In the genomic region with DNA sequence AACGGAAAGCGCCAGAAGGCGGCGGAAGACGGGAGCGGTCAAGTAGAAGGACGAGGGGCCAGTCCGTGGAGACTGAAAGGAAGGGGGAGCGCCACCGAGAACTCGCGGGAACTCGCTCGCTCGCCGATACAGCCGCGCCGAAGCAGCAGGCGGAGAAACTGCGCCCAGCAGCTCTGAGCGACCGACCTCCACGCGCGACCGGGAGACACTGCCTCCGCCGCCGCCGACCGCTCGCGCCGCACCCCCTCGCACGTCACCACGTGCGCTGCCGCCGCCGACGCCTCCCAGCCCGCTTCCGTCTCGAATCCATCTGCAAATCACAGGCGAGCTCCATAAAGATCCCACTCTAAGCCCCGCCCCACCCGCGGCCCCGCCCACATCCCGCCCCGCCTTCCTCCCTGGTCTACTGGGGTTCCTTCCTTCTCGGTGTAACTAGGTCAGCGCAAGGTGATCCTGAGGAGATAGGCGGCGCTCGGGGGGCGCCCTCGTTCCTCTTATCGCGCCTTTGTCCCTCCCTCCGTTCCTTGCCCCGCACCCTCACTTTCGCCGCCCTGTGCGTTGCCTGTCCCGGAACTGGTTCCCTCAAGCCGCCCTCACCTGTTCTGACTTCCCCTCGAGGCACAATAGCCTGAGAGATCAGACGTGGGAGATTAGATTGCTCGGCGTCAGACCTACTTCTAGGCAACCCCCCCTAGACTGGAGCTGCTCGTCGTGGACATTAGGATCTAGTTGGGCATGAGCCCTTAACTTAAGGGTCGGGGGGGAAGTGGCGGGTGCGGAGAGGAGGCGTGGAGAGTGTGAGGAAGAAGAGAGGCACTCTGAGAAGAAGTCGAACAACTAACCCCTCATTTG, we compare ENCODE assay signal across 1 cellular context.
TF ChIP-seq lines count a peak whose summit lies in the region.

A gene (minus strand): TSS at position 210 of the 852 bp plus-strand sequence. CDS start 7,750 bp downstream, outside the sequence.

TF ChIP-seq in HepG2, 621 proteins besides CTCF, POLR2A, EP300 and RAD21 (continued from another document and continues in another):
- TF ChIP-seq SP1 (IDR thresholded peaks at IDR 0.05) = no peak
- peak; percentile 64; the same call in 1 of the 2 replicates for TF ChIP-seq SP1 (CRISPR knock-in tag; IDR thresholded peaks at IDR 0.05)
- peak; percentile 91 for TF ChIP-seq ZNF749 (CRISPR knock-in tag; IDR thresholded peaks at IDR 0.05; ENCODE audit: borderline replicate concordance)
- TF ChIP-seq, protein P1, sequence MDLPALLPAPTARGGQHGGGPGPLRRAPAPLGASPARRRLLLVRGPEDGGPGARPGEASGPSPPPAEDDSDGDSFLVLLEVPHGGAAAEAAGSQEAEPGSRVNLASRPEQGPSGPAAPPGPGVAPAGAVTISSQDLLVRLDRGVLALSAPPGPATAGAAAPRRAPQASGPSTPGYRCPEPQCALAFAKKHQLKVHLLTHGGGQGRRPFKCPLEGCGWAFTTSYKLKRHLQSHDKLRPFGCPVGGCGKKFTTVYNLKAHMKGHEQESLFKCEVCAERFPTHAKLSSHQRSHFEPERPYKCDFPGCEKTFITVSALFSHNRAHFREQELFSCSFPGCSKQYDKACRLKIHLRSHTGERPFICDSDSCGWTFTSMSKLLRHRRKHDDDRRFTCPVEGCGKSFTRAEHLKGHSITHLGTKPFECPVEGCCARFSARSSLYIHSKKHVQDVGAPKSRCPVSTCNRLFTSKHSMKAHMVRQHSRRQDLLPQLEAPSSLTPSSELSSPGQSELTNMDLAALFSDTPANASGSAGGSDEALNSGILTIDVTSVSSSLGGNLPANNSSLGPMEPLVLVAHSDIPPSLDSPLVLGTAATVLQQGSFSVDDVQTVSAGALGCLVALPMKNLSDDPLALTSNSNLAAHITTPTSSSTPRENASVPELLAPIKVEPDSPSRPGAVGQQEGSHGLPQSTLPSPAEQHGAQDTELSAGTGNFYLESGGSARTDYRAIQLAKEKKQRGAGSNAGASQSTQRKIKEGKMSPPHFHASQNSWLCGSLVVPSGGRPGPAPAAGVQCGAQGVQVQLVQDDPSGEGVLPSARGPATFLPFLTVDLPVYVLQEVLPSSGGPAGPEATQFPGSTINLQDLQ (CRISPR knock-in tag; IDR thresholded peaks at IDR 0.05) = peak; percentile 79; the same call in 1 of the 2 replicates
- peak; percentile 78; the same call in 1 of the 2 replicates for TF ChIP-seq KDM2A (CRISPR knock-in tag; IDR thresholded peaks at IDR 0.05; ENCODE audit: borderline replicate concordance, low read depth)
- TF ChIP-seq THAP11 (CRISPR knock-in tag; IDR thresholded peaks at IDR 0.05) = peak; percentile 44; the same call in 1 of the 2 replicates
- TF ChIP-seq, protein P2, sequence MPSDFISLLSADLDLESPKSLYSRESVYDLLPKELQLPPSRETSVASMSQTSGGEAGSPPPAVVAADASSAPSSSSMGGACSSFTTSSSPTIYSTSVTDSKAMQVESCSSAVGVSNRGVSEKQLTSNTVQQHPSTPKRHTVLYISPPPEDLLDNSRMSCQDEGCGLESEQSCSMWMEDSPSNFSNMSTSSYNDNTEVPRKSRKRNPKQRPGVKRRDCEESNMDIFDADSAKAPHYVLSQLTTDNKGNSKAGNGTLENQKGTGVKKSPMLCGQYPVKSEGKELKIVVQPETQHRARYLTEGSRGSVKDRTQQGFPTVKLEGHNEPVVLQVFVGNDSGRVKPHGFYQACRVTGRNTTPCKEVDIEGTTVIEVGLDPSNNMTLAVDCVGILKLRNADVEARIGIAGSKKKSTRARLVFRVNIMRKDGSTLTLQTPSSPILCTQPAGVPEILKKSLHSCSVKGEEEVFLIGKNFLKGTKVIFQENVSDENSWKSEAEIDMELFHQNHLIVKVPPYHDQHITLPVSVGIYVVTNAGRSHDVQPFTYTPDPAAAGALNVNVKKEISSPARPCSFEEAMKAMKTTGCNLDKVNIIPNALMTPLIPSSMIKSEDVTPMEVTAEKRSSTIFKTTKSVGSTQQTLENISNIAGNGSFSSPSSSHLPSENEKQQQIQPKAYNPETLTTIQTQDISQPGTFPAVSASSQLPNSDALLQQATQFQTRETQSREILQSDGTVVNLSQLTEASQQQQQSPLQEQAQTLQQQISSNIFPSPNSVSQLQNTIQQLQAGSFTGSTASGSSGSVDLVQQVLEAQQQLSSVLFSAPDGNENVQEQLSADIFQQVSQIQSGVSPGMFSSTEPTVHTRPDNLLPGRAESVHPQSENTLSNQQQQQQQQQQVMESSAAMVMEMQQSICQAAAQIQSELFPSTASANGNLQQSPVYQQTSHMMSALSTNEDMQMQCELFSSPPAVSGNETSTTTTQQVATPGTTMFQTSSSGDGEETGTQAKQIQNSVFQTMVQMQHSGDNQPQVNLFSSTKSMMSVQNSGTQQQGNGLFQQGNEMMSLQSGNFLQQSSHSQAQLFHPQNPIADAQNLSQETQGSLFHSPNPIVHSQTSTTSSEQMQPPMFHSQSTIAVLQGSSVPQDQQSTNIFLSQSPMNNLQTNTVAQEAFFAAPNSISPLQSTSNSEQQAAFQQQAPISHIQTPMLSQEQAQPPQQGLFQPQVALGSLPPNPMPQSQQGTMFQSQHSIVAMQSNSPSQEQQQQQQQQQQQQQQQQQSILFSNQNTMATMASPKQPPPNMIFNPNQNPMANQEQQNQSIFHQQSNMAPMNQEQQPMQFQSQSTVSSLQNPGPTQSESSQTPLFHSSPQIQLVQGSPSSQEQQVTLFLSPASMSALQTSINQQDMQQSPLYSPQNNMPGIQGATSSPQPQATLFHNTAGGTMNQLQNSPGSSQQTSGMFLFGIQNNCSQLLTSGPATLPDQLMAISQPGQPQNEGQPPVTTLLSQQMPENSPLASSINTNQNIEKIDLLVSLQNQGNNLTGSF (CRISPR knock-in tag; IDR thresholded peaks at IDR 0.05) = peak; percentile 33; the same call in 1 of the 2 replicates
- TF ChIP-seq NR2F1 (CRISPR knock-in tag; IDR thresholded peaks at IDR 0.05) = no peak; a peak in 1 of 4 replicates
- peak; percentile 80 for TF ChIP-seq NR2C2 (CRISPR knock-in tag; IDR thresholded peaks at IDR 0.05; ENCODE audit: borderline replicate concordance)
- TF ChIP-seq JUND (CRISPR knock-in tag; IDR thresholded peaks at IDR 0.05) = no peak
- TF ChIP-seq, protein P3, sequence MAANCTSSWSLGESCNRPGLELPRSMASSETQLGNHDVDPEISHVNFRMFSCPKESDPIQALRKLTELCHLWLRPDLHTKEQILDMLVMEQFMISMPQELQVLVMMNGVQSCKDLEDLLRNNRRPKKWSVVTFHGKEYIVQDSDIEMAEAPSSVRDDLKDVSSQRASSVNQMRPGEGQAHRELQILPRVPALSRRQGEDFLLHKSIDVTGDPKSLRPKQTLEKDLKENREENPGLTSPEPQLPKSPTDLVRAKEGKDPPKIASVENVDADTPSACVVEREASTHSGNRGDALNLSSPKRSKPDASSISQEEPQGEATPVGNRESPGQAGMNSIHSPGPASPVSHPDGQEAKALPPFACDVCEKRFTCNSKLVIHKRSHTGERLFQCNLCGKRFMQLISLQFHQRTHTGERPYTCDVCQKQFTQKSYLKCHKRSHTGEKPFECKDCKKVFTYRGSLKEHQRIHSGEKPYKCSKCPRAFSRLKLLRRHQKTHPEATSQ (CRISPR knock-in tag; IDR thresholded peaks at IDR 0.05; ENCODE audit: borderline replicate concordance) = no peak
- TF ChIP-seq CBX2 (IDR thresholded peaks at IDR 0.05; ENCODE audit: low read depth, low read length) = no peak
- no peak for TF ChIP-seq CBX2 (CRISPR knock-in tag; IDR thresholded peaks at IDR 0.05; ENCODE audit: low read depth)
- TF ChIP-seq, protein P4, sequence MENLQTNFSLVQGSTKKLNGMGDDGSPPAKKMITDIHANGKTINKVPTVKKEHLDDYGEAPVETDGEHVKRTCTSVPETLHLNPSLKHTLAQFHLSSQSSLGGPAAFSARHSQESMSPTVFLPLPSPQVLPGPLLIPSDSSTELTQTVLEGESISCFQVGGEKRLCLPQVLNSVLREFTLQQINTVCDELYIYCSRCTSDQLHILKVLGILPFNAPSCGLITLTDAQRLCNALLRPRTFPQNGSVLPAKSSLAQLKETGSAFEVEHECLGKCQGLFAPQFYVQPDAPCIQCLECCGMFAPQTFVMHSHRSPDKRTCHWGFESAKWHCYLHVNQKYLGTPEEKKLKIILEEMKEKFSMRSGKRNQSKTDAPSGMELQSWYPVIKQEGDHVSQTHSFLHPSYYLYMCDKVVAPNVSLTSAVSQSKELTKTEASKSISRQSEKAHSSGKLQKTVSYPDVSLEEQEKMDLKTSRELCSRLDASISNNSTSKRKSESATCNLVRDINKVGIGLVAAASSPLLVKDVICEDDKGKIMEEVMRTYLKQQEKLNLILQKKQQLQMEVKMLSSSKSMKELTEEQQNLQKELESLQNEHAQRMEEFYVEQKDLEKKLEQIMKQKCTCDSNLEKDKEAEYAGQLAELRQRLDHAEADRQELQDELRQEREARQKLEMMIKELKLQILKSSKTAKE (CRISPR knock-in tag; IDR thresholded peaks at IDR 0.05; ENCODE audit: borderline replicate concordance) = peak; percentile 55
- TF ChIP-seq, protein P5, sequence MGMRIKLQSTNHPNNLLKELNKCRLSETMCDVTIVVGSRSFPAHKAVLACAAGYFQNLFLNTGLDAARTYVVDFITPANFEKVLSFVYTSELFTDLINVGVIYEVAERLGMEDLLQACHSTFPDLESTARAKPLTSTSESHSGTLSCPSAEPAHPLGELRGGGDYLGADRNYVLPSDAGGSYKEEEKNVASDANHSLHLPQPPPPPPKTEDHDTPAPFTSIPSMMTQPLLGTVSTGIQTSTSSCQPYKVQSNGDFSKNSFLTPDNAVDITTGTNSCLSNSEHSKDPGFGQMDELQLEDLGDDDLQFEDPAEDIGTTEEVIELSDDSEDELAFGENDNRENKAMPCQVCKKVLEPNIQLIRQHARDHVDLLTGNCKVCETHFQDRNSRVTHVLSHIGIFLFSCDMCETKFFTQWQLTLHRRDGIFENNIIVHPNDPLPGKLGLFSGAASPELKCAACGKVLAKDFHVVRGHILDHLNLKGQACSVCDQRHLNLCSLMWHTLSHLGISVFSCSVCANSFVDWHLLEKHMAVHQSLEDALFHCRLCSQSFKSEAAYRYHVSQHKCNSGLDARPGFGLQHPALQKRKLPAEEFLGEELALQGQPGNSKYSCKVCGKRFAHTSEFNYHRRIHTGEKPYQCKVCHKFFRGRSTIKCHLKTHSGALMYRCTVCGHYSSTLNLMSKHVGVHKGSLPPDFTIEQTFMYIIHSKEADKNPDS (CRISPR knock-in tag; IDR thresholded peaks at IDR 0.05) = peak; percentile 79; the same call in 1 of the 2 replicates
- TF ChIP-seq MAF1 (CRISPR knock-in tag; IDR thresholded peaks at IDR 0.05; ENCODE audit: borderline replicate concordance) = peak; percentile 76; the same call in 1 of the 2 replicates
- TF ChIP-seq SP2 (CRISPR knock-in tag; IDR thresholded peaks at IDR 0.05) = peak; percentile 78
- TF ChIP-seq, protein P6, sequence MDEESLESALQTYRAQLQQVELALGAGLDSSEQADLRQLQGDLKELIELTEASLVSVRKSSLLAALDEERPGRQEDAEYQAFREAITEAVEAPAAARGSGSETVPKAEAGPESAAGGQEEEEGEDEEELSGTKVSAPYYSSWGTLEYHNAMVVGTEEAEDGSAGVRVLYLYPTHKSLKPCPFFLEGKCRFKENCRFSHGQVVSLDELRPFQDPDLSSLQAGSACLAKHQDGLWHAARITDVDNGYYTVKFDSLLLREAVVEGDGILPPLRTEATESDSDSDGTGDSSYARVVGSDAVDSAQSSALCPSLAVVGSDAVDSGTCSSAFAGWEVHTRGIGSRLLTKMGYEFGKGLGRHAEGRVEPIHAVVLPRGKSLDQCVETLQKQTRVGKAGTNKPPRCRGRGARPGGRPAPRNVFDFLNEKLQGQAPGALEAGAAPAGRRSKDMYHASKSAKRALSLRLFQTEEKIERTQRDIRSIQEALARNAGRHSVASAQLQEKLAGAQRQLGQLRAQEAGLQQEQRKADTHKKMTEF (CRISPR knock-in tag; IDR thresholded peaks at IDR 0.05) = peak; percentile 54; the same call in 1 of the 2 replicates
- TF ChIP-seq HDAC6 (IDR thresholded peaks at IDR 0.05; ENCODE audit: low read depth, low read length) = no peak
- TF ChIP-seq TBX2 (CRISPR knock-in tag; IDR thresholded peaks at IDR 0.05; ENCODE audit: borderline replicate concordance) = peak; percentile 58
- 0 out of 2 replicates have a peak, but pooled peaks have one; percentile 24 for TF ChIP-seq MTF1 (CRISPR knock-in tag; IDR thresholded peaks at IDR 0.05)
- TF ChIP-seq, protein P7, sequence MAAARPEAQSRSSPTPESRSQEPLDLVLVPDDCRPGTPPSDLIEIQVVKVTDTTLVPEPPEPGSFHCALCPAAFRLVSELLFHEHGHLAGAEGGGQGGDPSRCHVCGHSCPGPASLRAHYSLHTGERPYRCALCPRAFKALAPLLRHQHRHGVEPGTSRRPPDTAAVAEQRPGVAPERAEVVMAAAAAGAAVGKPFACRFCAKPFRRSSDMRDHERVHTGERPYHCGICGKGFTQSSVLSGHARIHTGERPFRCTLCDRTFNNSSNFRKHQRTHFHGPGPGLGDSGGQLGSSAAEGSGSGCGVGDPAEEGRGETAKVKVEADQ (CRISPR knock-in tag; IDR thresholded peaks at IDR 0.05; ENCODE audit: borderline replicate concordance) = peak; percentile 58; the same call in 1 of the 2 replicates
- TF ChIP-seq ZNF644 (CRISPR knock-in tag; IDR thresholded peaks at IDR 0.05; ENCODE audit: low read depth) = no peak
- peak; percentile 91 for TF ChIP-seq SAP130 (CRISPR knock-in tag; IDR thresholded peaks at IDR 0.05; ENCODE audit: low read depth)
- no peak; the same call in 1 of the 2 replicates for TF ChIP-seq ZNF333 (CRISPR knock-in tag; IDR thresholded peaks at IDR 0.05; ENCODE audit: borderline replicate concordance)
- TF ChIP-seq MYNN (CRISPR knock-in tag; IDR thresholded peaks at IDR 0.05; ENCODE audit: low read depth) = no peak
- no peak for TF ChIP-seq SP140L (CRISPR knock-in tag; IDR thresholded peaks at IDR 0.05; ENCODE audit: borderline replicate concordance)
- 0 out of 2 replicates have a peak, but pooled peaks have one; percentile 47 for TF ChIP-seq RNF2 (conservative IDR thresholded peaks at IDR 0.05; ENCODE audit: low read depth)
- TF ChIP-seq ZNF709 (CRISPR knock-in tag; IDR thresholded peaks at IDR 0.05) = 0 out of 2 replicates have a peak, but pooled peaks have one; percentile 77
- no peak for TF ChIP-seq NPAS2 (CRISPR knock-in tag; IDR thresholded peaks at IDR 0.05; ENCODE audit: borderline replicate concordance)
- peak; percentile 80 for TF ChIP-seq MXD4 (CRISPR knock-in tag; IDR thresholded peaks at IDR 0.05)
- TF ChIP-seq, protein P8, sequence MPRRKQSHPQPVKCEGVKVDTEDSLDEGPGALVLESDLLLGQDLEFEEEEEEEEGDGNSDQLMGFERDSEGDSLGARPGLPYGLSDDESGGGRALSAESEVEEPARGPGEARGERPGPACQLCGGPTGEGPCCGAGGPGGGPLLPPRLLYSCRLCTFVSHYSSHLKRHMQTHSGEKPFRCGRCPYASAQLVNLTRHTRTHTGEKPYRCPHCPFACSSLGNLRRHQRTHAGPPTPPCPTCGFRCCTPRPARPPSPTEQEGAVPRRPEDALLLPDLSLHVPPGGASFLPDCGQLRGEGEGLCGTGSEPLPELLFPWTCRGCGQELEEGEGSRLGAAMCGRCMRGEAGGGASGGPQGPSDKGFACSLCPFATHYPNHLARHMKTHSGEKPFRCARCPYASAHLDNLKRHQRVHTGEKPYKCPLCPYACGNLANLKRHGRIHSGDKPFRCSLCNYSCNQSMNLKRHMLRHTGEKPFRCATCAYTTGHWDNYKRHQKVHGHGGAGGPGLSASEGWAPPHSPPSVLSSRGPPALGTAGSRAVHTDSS (CRISPR knock-in tag; conservative IDR thresholded peaks at IDR 0.05) = no peak
- TF ChIP-seq HNRNPK (IDR thresholded peaks at IDR 0.05; ENCODE audit: low read depth, low read length, poor library complexity, severe bottlenecking) = no peak
- peak; percentile 25; the same call in 1 of the 2 replicates for TF ChIP-seq ZMAT3 (CRISPR knock-in tag; conservative IDR thresholded peaks at IDR 0.05)
